24 cellular contexts compared by ENCODE assay signal in the genomic region with DNA sequence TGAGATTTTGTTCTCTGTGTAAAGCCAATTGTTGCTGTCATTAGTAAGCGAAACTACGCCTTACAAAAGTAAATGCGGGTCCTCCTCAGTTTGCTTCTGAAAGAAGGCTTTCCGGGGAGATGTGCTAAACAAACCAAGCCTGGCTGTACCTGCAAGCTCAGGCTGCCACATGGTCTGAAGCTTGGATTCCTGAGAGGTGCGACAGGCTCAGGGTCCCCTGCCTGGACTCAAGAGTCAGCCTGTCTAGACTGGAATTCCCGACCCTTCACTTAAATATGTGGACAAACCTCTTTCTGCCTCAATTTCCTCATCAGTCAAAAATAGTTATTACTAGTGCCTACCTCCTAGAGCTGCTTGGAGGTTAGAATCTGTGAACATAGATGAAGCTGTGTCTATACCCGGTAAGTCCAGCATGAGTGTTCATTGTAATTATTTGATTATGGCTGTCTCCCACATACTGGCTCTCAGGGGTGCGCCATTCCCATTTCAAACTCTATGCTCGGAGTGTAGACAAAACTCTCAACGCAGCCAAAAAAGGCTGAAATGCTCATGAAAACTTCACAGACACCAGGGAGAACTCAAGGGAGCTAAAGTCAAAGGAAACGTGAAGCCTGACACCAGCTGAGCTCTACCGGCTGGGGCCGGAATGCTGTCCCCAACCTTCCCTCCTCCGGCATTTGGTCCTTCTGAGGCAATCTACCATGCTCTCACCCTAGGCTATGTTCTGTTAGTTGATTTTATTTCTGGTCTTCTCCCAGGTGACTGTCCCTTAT. TPM values are rescaled to one million over a fixed set of nuclear protein-coding genes. Genes with fewer than 3 reads are reported as not detected.
DNase-seq lines count a peak whose midpoint lies in the region; ATAC-seq and TF ChIP-seq lines count a peak whose summit lies in the region.
"Had no signal": no experiment of that assay in that cellular context is flagged by ENCODE, and none has a peak within 500 bp of the region (broad histone marks: within the 10 kb centered on the region; RNA-seq: fewer than 3 reads in every experiment).

No MANE protein-coding gene starts in this region.

- H3K9me3 Mint-ChIP-seq in GM23338 (no peaks in the 10 kb centered on the region), brain (peaks cover 0 to 3% (median 0%) of the 10 kb centered on the region in 5 experiments)
- H3K9me3 Mint-ChIP-seq: activated CD8-positive, alpha-beta T cell treated with anti-CD3 and anti-CD28 coated beads for 36 hours; activated naive CD4-positive, alpha-beta T cell treated with anti-CD3 and anti-CD28 coated beads, Interleukin-2, amount 50 U/mL, for 24 hours; activated T-cell treated with anti-CD3 and anti-CD28 coated beads, Interleukin-2, amount 50 U/mL, for 24 hours; dendritic cell treated with granulocyte-macrophage colony-stimulating factor and Interleukin-4, amounts not matched to agents 40 ng/mL and 50 ng/mL, for 4 days; T-helper 1 cell treated with Interleukin-12 subunit alpha and Interleukin-12 subunit beta and Interleukin-4 antibody, amounts not matched to agents 30 μg/mL and 1 μg/mL, for 36 hours had no signal

- H3K56ac ChIP-seq in mesendoderm (ENCODE audit: low read length) = no peak overlapping the region

- no peak overlapping the region for H2BK5ac ChIP-seq in mesendoderm (ENCODE audit: low read length)

- no peaks in the 10 kb centered on the region for H3K9me2 ChIP-seq in GM23338 (ENCODE audit: insufficient read depth)

- H3K27ac ChIP-seq in GM23338 (ENCODE audit: low read depth) = peak overlapping the region; percentile 40; the same call in 1 of the 2 replicates
- H3K27ac ChIP-seq in mesendoderm (ENCODE audit: low read depth, low read length) = peak overlapping the region; percentile 61
- H3K27ac ChIP-seq in stomach smooth muscle (ENCODE audit: low read length) = peak overlapping the region; percentile 64
- H3K27ac ChIP-seq: brain microvascular endothelial cell, HL-60, psoas muscle, WERI-Rb-1 had no signal

- no peaks in the 10 kb centered on the region for H3K79me1 ChIP-seq in mesendoderm (ENCODE audit: low read length)

- H2BK120ac ChIP-seq in mesendoderm (ENCODE audit: low read depth, low read length) = no peak overlapping the region

- no peaks in the 10 kb centered on the region for H4K20me1 ChIP-seq in GM23338 (replicated peaks; ENCODE audit: insufficient read depth)

- H3K36me3 ChIP-seq in GM23338 (ENCODE audit: insufficient read depth) (no peaks in the 10 kb centered on the region), mesendoderm (ENCODE audit: control insufficient read depth, insufficient read depth, low read length) (no peaks in the 10 kb centered on the region), stomach smooth muscle (ENCODE audit: control insufficient read depth in 2 of 2, insufficient read depth in 2 of 2, low read length in 2 of 2) (no peaks in the 10 kb centered on the region)
- H3K36me3 ChIP-seq: brain microvascular endothelial cell, HAP-1, upper lobe of left lung, WERI-Rb-1 had no signal

- no peak overlapping the region for H3K4ac ChIP-seq in mesendoderm (ENCODE audit: low read depth, low read length)

- H3K23ac ChIP-seq in mesendoderm (ENCODE audit: low read length) = no peak overlapping the region

- H3K9ac ChIP-seq in mesendoderm (ENCODE audit: low read length) = no peak overlapping the region
- H3K9ac ChIP-seq in stomach smooth muscle (ENCODE audit: low read length in 2 of 2) = no peak overlapping the region

- no peak overlapping the region for H4K8ac ChIP-seq in mesendoderm (ENCODE audit: low read depth, low read length)

- H3K4me3 ChIP-seq in GM23338 (no peak overlapping the region), mesendoderm (ENCODE audit: low read length) (no peak overlapping the region), stomach smooth muscle (ENCODE audit: low read length in 2 of 2) (no peak overlapping the region)
- H3K4me3 ChIP-seq: HAP-1, K562, psoas muscle, upper lobe of left lung had no signal

- no peak overlapping the region for H2BK15ac ChIP-seq in mesendoderm (replicated peaks; ENCODE audit: low read depth)

- H3K18ac ChIP-seq in mesendoderm (ENCODE audit: low read length) = no peak overlapping the region

- H3K4me1 ChIP-seq in GM23338 (ENCODE audit: insufficient read depth) (peaks cover 19% of the 10 kb centered on the region), mesendoderm (ENCODE audit: control insufficient read depth, low read depth, low read length) (peaks cover 8% of the 10 kb centered on the region), stomach smooth muscle (ENCODE audit: control insufficient read depth, insufficient read depth, low read length) (peaks cover 11% of the 10 kb centered on the region)
- H3K4me1 ChIP-seq: psoas muscle had no signal

- no peaks in the 10 kb centered on the region for H3K79me2 ChIP-seq in GM23338 (replicated peaks; ENCODE audit: insufficient read depth)
- H3K79me2 ChIP-seq in mesendoderm (ENCODE audit: control insufficient read depth, insufficient read depth, low read length) = no peaks in the 10 kb centered on the region

- peak overlapping the region; percentile 73; the same call in 1 of the 2 replicates for H2AFZ ChIP-seq in GM23338

- H3K4me2 ChIP-seq in GM23338 (peak overlapping the region; percentile 29; the same call in 1 of the 2 replicates), mesendoderm (ENCODE audit: low read length) (no peak overlapping the region)

- H3K27me3 ChIP-seq in GM23338 (ENCODE audit: insufficient read depth) = no peaks in the 10 kb centered on the region
- H3K27me3 ChIP-seq in mesendoderm (ENCODE audit: insufficient read depth, low read length, poor library complexity) = no peaks in the 10 kb centered on the region
- H3K27me3 ChIP-seq in stomach smooth muscle (ENCODE audit: control insufficient read depth in 1 of 2, insufficient read depth in 2 of 2, low read length in 2 of 2) = no peaks in the 10 kb centered on the region
- H3K27me3 ChIP-seq: brain microvascular endothelial cell, upper lobe of left lung had no signal

- H3F3A ChIP-seq in GM23338 (replicated peaks; ENCODE audit: low read depth) = no peaks in the 10 kb centered on the region

- ATAC-seq in GM23338 (peak; percentile 63), HG02623 (IDR thresholded peaks at IDR 0.05; ENCODE audit: unreplicated experiment) (no peak), GM18907 (IDR thresholded peaks at IDR 0.05; ENCODE audit: unreplicated experiment) (no peak)
- ATAC-seq: activated CD8-positive, alpha-beta T cell treated with anti-CD3 and anti-CD28 coated beads for 36 hours; K562 had no signal

- H3K4me1 Mint-ChIP-seq in GM23338 = peaks cover 24% of the 10 kb centered on the region
- H3K4me1 Mint-ChIP-seq in brain = peaks cover 36% of the 10 kb centered on the region
- H3K4me1 Mint-ChIP-seq: activated naive CD4-positive, alpha-beta T cell treated with anti-CD3 and anti-CD28 coated beads, Interleukin-2, amount 50 U/mL, for 24 hours; naive B cell had no signal

- H3K9me3 ChIP-seq in stomach smooth muscle (ENCODE audit: control insufficient read depth in 2 of 2, low read length in 2 of 2) = no peaks in the 10 kb centered on the region
- H3K9me3 ChIP-seq: HAP-1, psoas muscle, upper lobe of left lung had no signal

- in situ Hi-C loops in ACHN (cut with HindIII; ENCODE audit: low pct_ligation_motif_present, low pct_unique_long_range_greater_than_20kb, low sequenced_read_pairs) = no loop called here

- DNase-seq in GM23338 (ENCODE audit: low spot score) = peak; percentile 25
- DNase-seq in mesendoderm = peak; percentile 66
- no peak for DNase-seq in dermis blood vessel endothelial cell
- no peak for DNase-seq in ACHN
- DNase-seq: activated CD8-positive, alpha-beta T cell treated with anti-CD3 and anti-CD28 coated beads for 36 hours; activated T-cell treated with anti-CD3 and anti-CD28 coated beads, Interleukin-2, amount 50 U/mL, for 24 hours; brain microvascular endothelial cell; CD4-positive, alpha-beta memory T cell; left ventricle myocardium superior; naive B cell; psoas muscle; SHP77 treated with DMSO at 0.1 percent for 48 hours; upper lobe of left lung; WERI-Rb-1 had no signal

- H3K4me3 Mint-ChIP-seq in GM23338 (no peak overlapping the region), brain (peak overlapping the region in 3 of 5 experiments; percentile 61 to 70 (median 65))
- H3K4me3 Mint-ChIP-seq: activated CD8-positive, alpha-beta T cell treated with anti-CD3 and anti-CD28 coated beads for 36 hours; activated naive CD4-positive, alpha-beta T cell treated with anti-CD3 and anti-CD28 coated beads, Interleukin-2, amount 50 U/mL, for 24 hours; activated T-cell treated with anti-CD3 and anti-CD28 coated beads, Interleukin-2, amount 50 U/mL, for 24 hours; CD4-positive, alpha-beta memory T cell; dendritic cell treated with granulocyte-macrophage colony-stimulating factor and Interleukin-4, amounts not matched to agents 40 ng/mL and 50 ng/mL, for 4 days; T-helper 1 cell treated with Interleukin-12 subunit alpha and Interleukin-12 subunit beta and Interleukin-4 antibody, amounts not matched to agents 30 μg/mL and 1 μg/mL, for 36 hours had no signal

- H3K36me3 Mint-ChIP-seq in GM23338 (ENCODE audit: low read depth) (no peaks in the 10 kb centered on the region), brain (no peaks in the 10 kb centered on the region)
- H3K36me3 Mint-ChIP-seq: activated naive CD4-positive, alpha-beta T cell treated with anti-CD3 and anti-CD28 coated beads, Interleukin-2, amount 50 U/mL, for 24 hours; CD4-positive, alpha-beta memory T cell; naive B cell had no signal

- H3K27ac Mint-ChIP-seq in GM23338 = no peak overlapping the region
- H3K27ac Mint-ChIP-seq in brain = peak overlapping the region in 4 of 5 experiments; percentile 90 to 95 (median 92)
- H3K27ac Mint-ChIP-seq: activated CD8-positive, alpha-beta T cell treated with anti-CD3 and anti-CD28 coated beads for 36 hours; activated naive CD4-positive, alpha-beta T cell treated with anti-CD3 and anti-CD28 coated beads, Interleukin-2, amount 50 U/mL, for 24 hours; activated T-cell treated with anti-CD3 and anti-CD28 coated beads, Interleukin-2, amount 50 U/mL, for 24 hours; CD4-positive, alpha-beta memory T cell; T-helper 1 cell treated with Interleukin-12 subunit alpha and Interleukin-12 subunit beta and Interleukin-4 antibody, amounts not matched to agents 30 μg/mL and 1 μg/mL, for 36 hours had no signal

- TF ChIP-seq CTCF in GM23338 (conservative IDR thresholded peaks at IDR 0.05; ENCODE audit: low read depth in 2 of 2) = no peak
- no peak for TF ChIP-seq CTCF in brain (conservative IDR thresholded peaks at IDR 0.05)

- H3K27me3 Mint-ChIP-seq in GM23338 (ENCODE audit: insufficient read depth, low read depth, poor library complexity) (peaks cover 8% of the 10 kb centered on the region), brain (peaks cover 3% of the 10 kb centered on the region)

- WGBS in mesendoderm (ENCODE audit: extremely low coverage, insufficient coverage, low lambda C conversion rate) = no CpG with 5 or more reads among the region's 14 CpGs

- H2AK5ac ChIP-seq in mesendoderm (ENCODE audit: low read length) = no peak overlapping the region

- H4K5ac ChIP-seq in mesendoderm (ENCODE audit: low read length) = no peak overlapping the region

RNA-seq across cellular contexts. Expression of gene SOWAHC, which starts 31.4 kb away (rescaled TPM):
- 26.3 and 27.5 TPM in 2 replicates for total RNA-seq in GM23338 (2014; rRNA removed; shearing (Covaris generic))
- 7.0 and 7.4 TPM in 2 replicates for polyA plus RNA-seq in GM23338 (2016; fragmentation: Nextera tagmentation; extraction: Ambion mirVana)
- 3.0 TPM for polyA plus RNA-seq in brain (ENCODE audit: insufficient read depth, low read depth, low replicate concordance)
- 35.6 TPM for polyA plus RNA-seq in mesendoderm (2013, experiment 1 of 2)
- polyA plus RNA-seq in mesendoderm (2013, experiment 2 of 2) = 35.7 TPM
- total RNA-seq in dermis blood vessel endothelial cell = 11.1 and 14.3 TPM in 2 replicates
- polyA plus RNA-seq: K562 had no signal

RNA-seq across cellular contexts. Expression of gene SEPTIN10, which starts 31.8 kb away (rescaled TPM):
- 84.5 and 85.1 TPM in 2 replicates for total RNA-seq in GM23338 (2014; rRNA removed; shearing (Covaris generic))
- polyA plus RNA-seq in GM23338 (2016; fragmentation: Nextera tagmentation; extraction: Ambion mirVana) (47.7 and 52.3 TPM in 2 replicates), brain (ENCODE audit: insufficient read depth, low read depth, low replicate concordance) (19.4 TPM)
- polyA plus RNA-seq in mesendoderm (2013, experiment 1 of 2) = 77.3 TPM
- polyA plus RNA-seq in mesendoderm (2013, experiment 2 of 2) = 78.7 TPM
- 149 and 179 TPM in 2 replicates for total RNA-seq in dermis blood vessel endothelial cell
- polyA plus RNA-seq: K562 had no signal

Comparison
In these comparisons a context has a peak if more than half of its experiments do, and no peak if none do; other contexts are left out.
1. DNase-seq: peak in GM23338 (single experiment) and mesendoderm (single experiment); none in dermis blood vessel endothelial cell (single experiment) and ACHN (single experiment).
2. Peak in every context shown above with its lines, with median percentiles within 50 percentile points of each other: H3K27ac ChIP-seq.